29 cellular contexts compared by ENCODE assay signal in genomic region chr11:32562839-32563599, GRCh38. TPM values are rescaled to one million over a fixed set of nuclear protein-coding genes. Genes with fewer than 3 reads are reported as not detected.
DNase-seq lines count a peak whose midpoint lies in the region; ATAC-seq and TF ChIP-seq lines count a peak whose summit lies in the region.
"Had no signal": no experiment of that assay in that cellular context is flagged by ENCODE, and none has a peak within 500 bp of the region (broad histone marks: within the 10 kb centered on the region; RNA-seq: fewer than 3 reads in every experiment).

No MANE protein-coding gene starts in this region.

- H3K9me3 ChIP-seq in DND-41 (ENCODE audit: insufficient read depth, low read length, severe bottlenecking) (no peaks in the 10 kb centered on the region), hepatocyte (ENCODE audit: low read depth) (no peaks in the 10 kb centered on the region)
- H3K9me3 ChIP-seq: Caco-2, esophagus squamous epithelium, lower lobe of right lung, Peyer's patch had no signal

- no peaks in the 10 kb centered on the region for H3K27me3 Mint-ChIP-seq in chondrocyte (ENCODE audit: low read depth)
- H3K27me3 Mint-ChIP-seq: activated naive CD4-positive, alpha-beta T cell treated with anti-CD3 and anti-CD28 coated beads, Interleukin-2, amount 10 ng/mL, durations not matched to agents 7 days and 5 days; stimulated activated memory B cell treated with anti-CD40 and anti-IgM and Interleukin-4, amounts not matched to agents 10 μg/mL and 1 μg/mL and 100 μg/mL, for 72 hours had no signal

- no peak for ATAC-seq in DND-41 (ENCODE audit: insufficient read depth, low read depth)
- ATAC-seq in GM19328 (IDR thresholded peaks at IDR 0.05; ENCODE audit: unreplicated experiment): no peak
- no peak for ATAC-seq in HG02938 (IDR thresholded peaks at IDR 0.05; ENCODE audit: unreplicated experiment)
- no peak for ATAC-seq in GM19463 (IDR thresholded peaks at IDR 0.05; ENCODE audit: unreplicated experiment)
- ATAC-seq: GM12878; lower lobe of right lung; sciatic nerve; stimulated activated memory B cell treated with anti-CD40 and anti-IgM and Interleukin-4, amounts not matched to agents 10 μg/mL and 1 μg/mL and 100 μg/mL, for 72 hours had no signal

- no peaks in the 10 kb centered on the region for H4K20me1 ChIP-seq in DND-41 (ENCODE audit: insufficient read depth, low read length)
- no peaks in the 10 kb centered on the region for H4K20me1 ChIP-seq in hepatocyte (ENCODE audit: insufficient read depth, poor library complexity, severe bottlenecking)

- 0 out of 2 replicates have a peak overlapping the region, but pooled peaks have one; percentile 2 for H2AFZ ChIP-seq in DND-41 (ENCODE audit: low read depth, low read length)
- no peak overlapping the region for H2AFZ ChIP-seq in hepatocyte
- H2AFZ ChIP-seq: GM23338 had no signal

- H3K9me2 ChIP-seq in hepatocyte (replicated peaks; ENCODE audit: insufficient read depth): no peaks in the 10 kb centered on the region

- H3K4me1 ChIP-seq in DND-41 (ENCODE audit: insufficient read depth, low read length) (no peaks in the 10 kb centered on the region; the same call in 1 of the 2 replicates), hepatocyte (ENCODE audit: insufficient read depth) (no peaks in the 10 kb centered on the region)
- H3K4me1 ChIP-seq: Caco-2, esophagus squamous epithelium, lower lobe of right lung, Peyer's patch had no signal

- WGBS in hepatocyte (ENCODE audit: low lambda C conversion rate, missing lambda C conversion rate): 53% methylated on average over 10 of the region's 10 CpGs

- H3K27ac ChIP-seq in DND-41 (ENCODE audit: low read length) (no peak overlapping the region), hepatocyte (no peak overlapping the region)
- H3K27ac ChIP-seq: C4-2B, esophagus squamous epithelium, lower lobe of right lung, Peyer's patch had no signal

- H3K4me1 Mint-ChIP-seq in chondrocyte (ENCODE audit: low read depth): no peaks in the 10 kb centered on the region
- H3K4me1 Mint-ChIP-seq: endodermal cell, GM23338 had no signal

- no peak overlapping the region for H3K4me3 Mint-ChIP-seq in chondrocyte (ENCODE audit: unreplicated experiment)
- H3K4me3 Mint-ChIP-seq: activated CD4-positive, alpha-beta memory T cell treated with anti-CD3 and anti-CD28 coated beads for 36 hours; activated naive CD4-positive, alpha-beta T cell treated with anti-CD3 and anti-CD28 coated beads, Interleukin-2, amount 10 ng/mL, durations not matched to agents 7 days and 5 days; endodermal cell; GM23338; stimulated activated memory B cell treated with anti-CD40 and anti-IgM and Interleukin-4, amounts not matched to agents 10 μg/mL and 1 μg/mL and 100 μg/mL, for 72 hours had no signal

- H3K27me3 ChIP-seq in DND-41 (ENCODE audit: insufficient read depth, low read length, poor library complexity) (no peaks in the 10 kb centered on the region), hepatocyte (no peaks in the 10 kb centered on the region)
- H3K27me3 ChIP-seq: esophagus squamous epithelium, Peyer's patch had no signal

- no peaks in the 10 kb centered on the region for H3K36me3 Mint-ChIP-seq in chondrocyte (ENCODE audit: low read depth)
- H3K36me3 Mint-ChIP-seq: activated CD4-positive, alpha-beta memory T cell treated with anti-CD3 and anti-CD28 coated beads for 36 hours; activated naive CD4-positive, alpha-beta T cell treated with anti-CD3 and anti-CD28 coated beads, Interleukin-2, amount 10 ng/mL, durations not matched to agents 7 days and 5 days; stimulated activated memory B cell treated with anti-CD40 and anti-IgM and Interleukin-4, amounts not matched to agents 10 μg/mL and 1 μg/mL and 100 μg/mL, for 72 hours had no signal

- no peak overlapping the region for H3K4me2 ChIP-seq in DND-41 (ENCODE audit: insufficient read depth, low read length)
- peak overlapping the region; percentile 52 for H3K4me2 ChIP-seq in hepatocyte
- H3K4me2 ChIP-seq: GM23338 had no signal

- DNase-seq in DND-41: no peak
- peak; percentile 96 for DNase-seq in amniotic epithelial cell (ENCODE audit: low read depth)
- DNase-seq in hepatocyte (ENCODE audit: low spot score): no peak
- DNase-seq in renal cortical epithelial cell (ENCODE audit: low read depth): peak; percentile 84
- no peak for DNase-seq in chondrocyte (ENCODE audit: low spot score)
- DNase-seq: activated CD4-positive, alpha-beta memory T cell treated with anti-CD3 and anti-CD28 coated beads for 36 hours; activated CD4-positive, CD25-positive, alpha-beta regulatory T cell treated with anti-CD3 and anti-CD28 coated beads, Interleukin-2, amount 50 U/mL, for 72 hours; activated CD8-positive, alpha-beta memory T cell treated with anti-CD3 and anti-CD28 coated beads, Interleukin-2, amount 50 U/mL, for 4 hours; activated naive CD4-positive, alpha-beta T cell treated with anti-CD3 and anti-CD28 coated beads, Interleukin-2, amount 10 ng/mL, durations not matched to agents 7 days and 5 days; Caco-2; EL; endodermal cell; esophagus squamous epithelium; lower lobe of right lung; NCI-H1092; NCI-H1930; NCI-H69; Peyer's patch; posterior cingulate gyrus; stimulated activated CD4-positive, alpha-beta T cell treated with anti-CD3 and anti-CD28 coated beads, Interleukin-4, amount 100 ng/mL, for 4 hours; substantia nigra had no signal

- H3K9me3 Mint-ChIP-seq in chondrocyte (ENCODE audit: low read depth): no peaks in the 10 kb centered on the region
- H3K9me3 Mint-ChIP-seq: activated CD4-positive, alpha-beta memory T cell treated with anti-CD3 and anti-CD28 coated beads for 36 hours; activated naive CD4-positive, alpha-beta T cell treated with anti-CD3 and anti-CD28 coated beads, Interleukin-2, amount 10 ng/mL, durations not matched to agents 7 days and 5 days; endodermal cell; GM23338; stimulated activated memory B cell treated with anti-CD40 and anti-IgM and Interleukin-4, amounts not matched to agents 10 μg/mL and 1 μg/mL and 100 μg/mL, for 72 hours had no signal

- TF ChIP-seq CTCF in DND-41 (IDR thresholded peaks at IDR 0.05; ENCODE audit: borderline replicate concordance, extremely low read depth, low read length, poor library complexity, severe bottlenecking): no peak
- no peak for TF ChIP-seq CTCF in hepatocyte (IDR thresholded peaks at IDR 0.05; ENCODE audit: poor library complexity)
- no peak for TF ChIP-seq CTCF in chondrocyte (IDR thresholded peaks at IDR 0.05)

- H3K79me2 ChIP-seq in DND-41 (ENCODE audit: insufficient read depth, low read length) (no peaks in the 10 kb centered on the region), hepatocyte (no peaks in the 10 kb centered on the region)

- no peaks in the 10 kb centered on the region for H3K36me3 ChIP-seq in DND-41 (ENCODE audit: insufficient read depth, low read length)
- H3K36me3 ChIP-seq in hepatocyte (replicated peaks; ENCODE audit: insufficient read depth, low read depth): no peaks in the 10 kb centered on the region
- H3K36me3 ChIP-seq: esophagus squamous epithelium, lower lobe of right lung, Peyer's patch had no signal

- H3K4me3 ChIP-seq in DND-41 (ENCODE audit: low read depth in 1 of 2, low read length in 2 of 2): no peak overlapping the region
- no peak overlapping the region for H3K4me3 ChIP-seq in hepatocyte
- H3K4me3 ChIP-seq: esophagus squamous epithelium, GM12878, GM23338, lower lobe of right lung, Peyer's patch had no signal

- H3K9ac ChIP-seq in DND-41 (ENCODE audit: low read depth, low read length): no peak overlapping the region

- no peak overlapping the region for H3K27ac Mint-ChIP-seq in chondrocyte (ENCODE audit: unreplicated experiment)
- H3K27ac Mint-ChIP-seq: activated CD4-positive, alpha-beta memory T cell treated with anti-CD3 and anti-CD28 coated beads for 36 hours; activated naive CD4-positive, alpha-beta T cell treated with anti-CD3 and anti-CD28 coated beads, Interleukin-2, amount 10 ng/mL, durations not matched to agents 7 days and 5 days; endodermal cell; GM23338; stimulated activated memory B cell treated with anti-CD40 and anti-IgM and Interleukin-4, amounts not matched to agents 10 μg/mL and 1 μg/mL and 100 μg/mL, for 72 hours had no signal

RNA-seq across cellular contexts. Expression of gene EIF3M, which starts 20.6 kb away (rescaled TPM):
- 508 and 516 TPM in 2 replicates for total RNA-seq in hepatocyte
- 231 and 261 TPM in 2 replicates for polyA plus RNA-seq in hepatocyte
- total RNA-seq in renal cortical epithelial cell: 668 and 975 TPM in 2 replicates
- 171 to 195 TPM (median 174 TPM) in 3 replicates for total RNA-seq in chondrocyte

Comparison
In these comparisons a context has a peak if more than half of its experiments do, and no peak if none do; other contexts are left out.
1. DNase-seq: peak in amniotic epithelial cell (single experiment) and renal cortical epithelial cell (single experiment); none in DND-41 (single experiment), hepatocyte (single experiment) and chondrocyte (single experiment).